Comparison of ENCODE assay signal across 15 cellular contexts in the genomic region with DNA sequence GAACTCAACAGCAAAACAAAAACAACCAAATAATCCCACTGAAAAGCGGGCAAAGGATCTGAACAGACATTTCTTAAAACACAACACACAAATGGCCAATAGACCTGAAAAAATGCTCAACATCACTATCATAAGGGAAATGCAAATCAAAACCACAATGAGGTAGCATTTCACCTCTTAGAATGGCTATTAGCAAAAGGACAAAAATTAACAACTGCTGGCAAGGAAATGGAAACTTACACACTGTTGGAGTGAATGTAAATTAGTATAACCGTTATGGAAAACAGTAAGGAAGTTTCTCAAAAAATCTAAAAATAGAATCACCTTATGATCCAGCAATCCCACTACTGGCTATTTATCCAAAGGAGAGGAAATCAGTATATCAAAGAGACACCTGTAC. TPM values are rescaled to one million over a fixed set of nuclear protein-coding genes. Genes with fewer than 3 reads are reported as not detected.
DNase-seq lines count a peak whose midpoint lies in the region; ATAC-seq and TF ChIP-seq lines count a peak whose summit lies in the region.
"Had no signal": no experiment of that assay in that cellular context is flagged by ENCODE, and none has a peak within 500 bp of the region (broad histone marks: within the 10 kb centered on the region; RNA-seq: fewer than 3 reads in every experiment).

No MANE protein-coding gene starts in this region.

- no peak overlapping the region for H2AFZ ChIP-seq in MM.1S (ENCODE audit: low read length)

- no peak for TF ChIP-seq CTCF in MM.1S (IDR thresholded peaks at IDR 0.05; ENCODE audit: low read length)
- TF ChIP-seq CTCF in breast epithelium (IDR thresholded peaks at IDR 0.05): no peak
- TF ChIP-seq CTCF in dorsolateral prefrontal cortex (IDR thresholded peaks at IDR 0.05 in 54 of 56, conservative IDR thresholded peaks at IDR 0.05 in 2 of 56; ENCODE audit: low read depth in 1 of 56, partially characterized antibody in 56 of 56): no peak

- no peak overlapping the region for H3K9ac ChIP-seq in MM.1S (ENCODE audit: low read length)
- H3K9ac ChIP-seq: BLaER1 treated with 17β-estradiol and CSF1 and Interleukin-3, amounts not matched to agents 10 nM and 100 nM had no signal

- CTCF ChIA-PET in CD4-positive, alpha-beta memory T cell (lab: Charles Lee; ENCODE audit: partially characterized antibody): interaction anchor here (0.8 to 2.8 kb wide), 3 partner anchors 12 to 88 kb away, joined by 3 to 10 read pairs (median 3); partner anchors contain the start of gene FAM8A1

- no peak overlapping the region for H3K27ac ChIP-seq in CD4-positive, alpha-beta memory T cell (ENCODE audit: low read depth, low read length)
- H3K27ac ChIP-seq in MM.1S (ENCODE audit: low read length): peak overlapping the region; percentile 16; the same call in 1 of the 2 replicates
- no peak overlapping the region for H3K27ac ChIP-seq in breast epithelium
- H3K27ac ChIP-seq in dorsolateral prefrontal cortex: peak overlapping the region in 3 of 59 donors; percentile 23 to 39 (median 26)
- H3K27ac ChIP-seq: BLaER1 treated with 17β-estradiol and CSF1 and Interleukin-3, amounts not matched to agents 10 nM and 100 nM; tibial nerve had no signal

- H3K4me1 ChIP-seq in CD4-positive, alpha-beta memory T cell (ENCODE audit: insufficient read depth, low read length): no peaks in the 10 kb centered on the region
- H3K4me1 ChIP-seq in MM.1S (ENCODE audit: low read length): peaks cover 24% of the 10 kb centered on the region
- no peaks in the 10 kb centered on the region for H3K4me1 ChIP-seq in breast epithelium
- H3K4me1 ChIP-seq: BLaER1 treated with 17β-estradiol and CSF1 and Interleukin-3, amounts not matched to agents 10 nM and 100 nM; tibial nerve had no signal

- H3K27ac Mint-ChIP-seq in CD4-positive, alpha-beta memory T cell: peak overlapping the region in 4 of 7 donors; percentile 10 to 46 (median 30)
- H3K27ac Mint-ChIP-seq: activated naive CD8-positive, alpha-beta T cell; nephron had no signal

- no peak overlapping the region for H3K4me3 Mint-ChIP-seq in CD4-positive, alpha-beta memory T cell
- H3K4me3 Mint-ChIP-seq: activated naive CD8-positive, alpha-beta T cell; nephron had no signal

- peaks cover 69% of the 10 kb centered on the region for H3K79me2 ChIP-seq in MM.1S (ENCODE audit: low read length)

- H3K9me3 Mint-ChIP-seq in CD4-positive, alpha-beta memory T cell: no peaks in the 10 kb centered on the region
- H3K9me3 Mint-ChIP-seq: nephron had no signal

- peaks cover 25% of the 10 kb centered on the region for H3K36me3 ChIP-seq in CD4-positive, alpha-beta memory T cell (ENCODE audit: insufficient read depth, low read length)
- H3K36me3 ChIP-seq in MM.1S (replicated peaks; ENCODE audit: insufficient read depth, low read length): peaks cover 19% of the 10 kb centered on the region
- H3K36me3 ChIP-seq in breast epithelium: no peaks in the 10 kb centered on the region

- ATAC-seq in GM19043 (IDR thresholded peaks at IDR 0.05; ENCODE audit: low read depth, unreplicated experiment): peak; percentile 80
- ATAC-seq in HG02763 (IDR thresholded peaks at IDR 0.05; ENCODE audit: unreplicated experiment): peak; percentile 72
- ATAC-seq: HepG2 had no signal

- no peaks in the 10 kb centered on the region for H4K20me1 ChIP-seq in MM.1S (ENCODE audit: insufficient read depth, low read length)

- no peaks in the 10 kb centered on the region for H3K27me3 Mint-ChIP-seq in CD4-positive, alpha-beta memory T cell
- H3K27me3 Mint-ChIP-seq: activated naive CD8-positive, alpha-beta T cell had no signal

- H3K36me3 Mint-ChIP-seq in CD4-positive, alpha-beta memory T cell: peaks cover 46 to 81% of the 10 kb centered on the region in 2 donors

- peaks cover 7 to 20% (median 12%) of the 10 kb centered on the region in 4 donors for H3K4me1 Mint-ChIP-seq in CD4-positive, alpha-beta memory T cell
- H3K4me1 Mint-ChIP-seq: nephron had no signal

- no peaks in the 10 kb centered on the region for H3K9me2 ChIP-seq in MM.1S (replicated peaks; ENCODE audit: insufficient read depth, low read length)

- no peaks in the 10 kb centered on the region for H3F3A ChIP-seq in MM.1S (ENCODE audit: insufficient read depth, low read length)

- POLR2A ChIA-PET in CD4-positive, alpha-beta memory T cell (lab: Charles Lee; ENCODE audit: partially characterized antibody): interaction anchor here (0.6 to 1.6 kb wide), 2 partner anchors 21 to 86 kb away, joined by 3 to 8 read pairs; partner anchors contain the start of gene FAM8A1

- H3K27me3 ChIP-seq in CD4-positive, alpha-beta memory T cell (ENCODE audit: insufficient read depth, low read length): no peaks in the 10 kb centered on the region
- no peaks in the 10 kb centered on the region for H3K27me3 ChIP-seq in MM.1S (replicated peaks; ENCODE audit: insufficient read depth, low read length)
- H3K27me3 ChIP-seq in breast epithelium: no peaks in the 10 kb centered on the region
- H3K27me3 ChIP-seq in dorsolateral prefrontal cortex: no peaks in the 10 kb centered on the region
- H3K27me3 ChIP-seq: BLaER1 treated with 17β-estradiol and CSF1 and Interleukin-3, amounts not matched to agents 10 nM and 100 nM; tibial nerve had no signal

- no peak for TF ChIP-seq POLR2A in breast epithelium (IDR thresholded peaks at IDR 0.05)

- no peaks in the 10 kb centered on the region for H3K9me3 ChIP-seq in CD4-positive, alpha-beta memory T cell (ENCODE audit: control insufficient read depth in 1 of 2, low read length in 2 of 2)
- H3K9me3 ChIP-seq in MM.1S (replicated peaks; ENCODE audit: insufficient read depth, low read length) (no peaks in the 10 kb centered on the region), breast epithelium (no peaks in the 10 kb centered on the region)
- H3K9me3 ChIP-seq: BLaER1 treated with 17β-estradiol and CSF1 and Interleukin-3, amounts not matched to agents 10 nM and 100 nM; tibial nerve had no signal

- intact Hi-C loops in CD4-positive, alpha-beta memory T cell (cut with micrococcal nuclease): no loop called here
- intact Hi-C loops in breast epithelium (cut with DNase I; ENCODE audit: low total_unique reads) (loop anchor here (2.0 kb wide), 1 partner anchor 34 kb away; no protein-coding TSS in a partner anchor), dorsolateral prefrontal cortex (cut with DNase I) (no loop called here)

- no peak overlapping the region for H3K4me3 ChIP-seq in CD4-positive, alpha-beta memory T cell (ENCODE audit: low read length in 2 of 2)
- no peak overlapping the region for H3K4me3 ChIP-seq in MM.1S (ENCODE audit: low read length)
- H3K4me3 ChIP-seq in breast epithelium: no peak overlapping the region
- H3K4me3 ChIP-seq in dorsolateral prefrontal cortex: no peak overlapping the region
- H3K4me3 ChIP-seq: BLaER1 treated with 17β-estradiol and CSF1 and Interleukin-3, amounts not matched to agents 10 nM and 100 nM; tibial nerve had no signal

- no peak for DNase-seq in CD4-positive, alpha-beta memory T cell
- DNase-seq in MM.1S (peak; percentile 37), breast epithelium (ENCODE audit: low spot score in 2 of 2) (no peak), dorsolateral prefrontal cortex (no peak), SKM-1 (lab: John Stamatoyannopoulos, UW; ENCODE audit: unreplicated experiment) (no peak)
- DNase-seq in activated effector memory CD4-positive, alpha-beta T cell treated with anti-CD3 and anti-CD28 coated beads, Interleukin-2, amount 50 U/mL, for 16 hours: no peak
- DNase-seq: NCI-H2227 treated with DMSO at 0.1 percent for 48 hours; stimulated activated CD4-positive, alpha-beta T cell treated with anti-CD3 and anti-CD28 coated beads, Interleukin-1b, Interleukin-23, amount 100 ng/mL, for 48 hours had no signal

- H3K4me2 ChIP-seq in MM.1S (ENCODE audit: low read depth, low read length): no peak overlapping the region
- H3K4me2 ChIP-seq: BLaER1 treated with 17β-estradiol and CSF1 and Interleukin-3, amounts not matched to agents 10 nM and 100 nM had no signal

RNA-seq across cellular contexts. Expression of gene FAM8A1, which starts 20.9 kb away (rescaled TPM):
- total RNA-seq in CD4-positive, alpha-beta memory T cell: 10 to 100 TPM; 20.2 to 21.2 TPM
- polyA plus RNA-seq in CD4-positive, alpha-beta memory T cell: 1 to 10 TPM; 3.7 to 6.3 TPM
- total RNA-seq in breast epithelium: 10 to 100 TPM; 27.9 to 39.4 (median 33.8) TPM
- total RNA-seq in dorsolateral prefrontal cortex: 10 to 100 TPM; 25.8 to 45.3 (median 38.1) TPM
